Comparison of ENCODE assay signal across 1 cellular context in the genomic region with DNA sequence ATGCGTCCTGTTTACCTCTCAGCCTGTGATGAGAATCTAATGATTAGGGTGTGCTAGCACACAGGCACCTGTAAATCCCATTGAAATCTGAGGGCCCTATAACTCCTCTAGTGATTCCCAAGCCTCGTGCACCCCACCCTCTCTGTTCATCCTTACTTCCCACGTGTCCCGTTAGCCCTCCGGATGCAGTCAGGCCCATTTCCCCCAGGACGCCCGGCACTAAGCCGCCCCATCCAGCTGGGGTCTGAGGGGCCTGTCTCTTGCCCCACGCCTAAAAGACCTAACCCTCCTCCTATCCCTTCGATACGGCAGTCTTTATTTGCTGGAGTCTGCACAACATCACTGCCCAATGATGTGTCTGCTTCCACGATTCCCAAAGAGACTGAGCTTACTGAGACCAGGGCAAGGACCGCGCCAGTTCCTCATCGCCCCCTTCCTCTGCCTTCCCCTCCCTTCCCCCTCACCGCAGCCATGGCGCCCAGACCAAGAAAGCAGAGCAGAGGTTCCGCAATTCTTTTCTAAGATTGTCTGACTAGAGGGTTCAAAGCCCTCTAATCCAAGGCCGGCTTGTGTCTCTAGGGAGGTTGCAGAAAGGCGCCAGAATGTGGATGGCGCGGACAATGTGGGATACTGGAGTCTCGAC.
TF ChIP-seq lines count a peak whose summit lies in the region.

No MANE protein-coding gene starts in this region.

TF ChIP-seq in IMR-90, 13 proteins besides CTCF, POLR2A, EP300 and RAD21:
- TF ChIP-seq MAZ (IDR thresholded peaks at IDR 0.05; ENCODE audit: borderline replicate concordance, low read depth, low read length), result no peak
- TF ChIP-seq BHLHE40 (IDR thresholded peaks at IDR 0.05; ENCODE audit: low read depth, low read length), result no peak
- TF ChIP-seq FOS (IDR thresholded peaks at IDR 0.05; ENCODE audit: low read depth, low read length), result no peak
- no peak for TF ChIP-seq CHD1 (IDR thresholded peaks at IDR 0.05; ENCODE audit: low read depth, low read length)
- no peak for TF ChIP-seq RCOR1 (IDR thresholded peaks at IDR 0.05; ENCODE audit: insufficient replicate concordance, low read length)
- TF ChIP-seq MXI1 (IDR thresholded peaks at IDR 0.05; ENCODE audit: borderline replicate concordance, low read depth, low read length), result no peak
- no peak for TF ChIP-seq SMC3 (IDR thresholded peaks at IDR 0.05; ENCODE audit: low read depth, low read length)
- TF ChIP-seq, protein P1, sequence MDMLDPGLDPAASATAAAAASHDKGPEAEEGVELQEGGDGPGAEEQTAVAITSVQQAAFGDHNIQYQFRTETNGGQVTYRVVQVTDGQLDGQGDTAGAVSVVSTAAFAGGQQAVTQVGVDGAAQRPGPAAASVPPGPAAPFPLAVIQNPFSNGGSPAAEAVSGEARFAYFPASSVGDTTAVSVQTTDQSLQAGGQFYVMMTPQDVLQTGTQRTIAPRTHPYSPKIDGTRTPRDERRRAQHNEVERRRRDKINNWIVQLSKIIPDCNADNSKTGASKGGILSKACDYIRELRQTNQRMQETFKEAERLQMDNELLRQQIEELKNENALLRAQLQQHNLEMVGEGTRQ (IDR thresholded peaks at IDR 0.05; ENCODE audit: low read depth, low read length), result no peak
- no peak for TF ChIP-seq RFX5 (IDR thresholded peaks at IDR 0.05; ENCODE audit: low read depth, low read length)
- no peak for TF ChIP-seq NFE2L2 (IDR thresholded peaks at IDR 0.05; ENCODE audit: low read depth, low read length)
- no peak for TF ChIP-seq CEBPB (IDR thresholded peaks at IDR 0.05; ENCODE audit: low read depth, low read length)
- TF ChIP-seq ELK1 (IDR thresholded peaks at IDR 0.05; ENCODE audit: borderline replicate concordance, low read depth, low read length), result no peak
- no peak for TF ChIP-seq MAFK (IDR thresholded peaks at IDR 0.05; ENCODE audit: low read depth, low read length)
